Comparison of ENCODE assay signal across 14 cellular contexts in the genomic region with DNA sequence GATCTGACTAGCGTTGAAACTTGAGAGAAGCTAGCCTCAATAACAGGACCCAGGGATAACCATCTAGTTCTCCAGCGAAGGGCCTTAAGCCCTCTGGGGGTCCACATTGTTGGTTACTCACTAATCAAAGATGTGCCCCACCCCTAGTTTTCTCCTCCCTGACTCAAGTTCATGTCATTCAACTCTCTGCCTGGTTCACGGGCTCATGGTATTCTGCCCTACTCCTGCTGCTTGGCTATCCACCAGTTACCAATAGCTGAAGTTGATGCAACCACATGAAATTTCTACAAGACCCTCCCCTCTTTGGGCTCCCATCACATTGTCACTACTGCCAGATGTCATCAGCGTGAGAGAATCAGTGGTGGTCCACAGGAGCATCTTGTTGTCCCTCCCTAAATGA. TPM values are rescaled to one million over a fixed set of nuclear protein-coding genes. Genes with fewer than 3 reads are reported as not detected.
"Had no signal": no experiment of that assay in that cellular context is flagged by ENCODE, and none has a peak within 500 bp of the region (broad histone marks: within the 10 kb centered on the region; RNA-seq: fewer than 3 reads in every experiment).

No MANE protein-coding gene starts in this region.

RNA-seq across cellular contexts. Expression of a gene that starts 38.4 kb away (rescaled TPM):
- total RNA-seq: activated B cell treated with CpG ODN at 0.5 μM for 24 hours; activated CD4-positive, alpha-beta memory T cell treated with anti-CD3 and anti-CD28 coated beads for 36 hours; activated CD4-positive, alpha-beta memory T cell treated with anti-CD3 and anti-CD28 coated beads, Interleukin-2, amount 10 ng/mL, durations not matched to agents 7 days and 5 days; activated CD4-positive, alpha-beta T cell treated with anti-CD3 and anti-CD28 coated beads for 36 hours; activated CD4-positive, alpha-beta T cell treated with anti-CD3 and anti-CD28 coated beads, Interleukin-2, amount 10 ng/mL, durations not matched to agents 24 days and 14 days; activated CD4-positive, alpha-beta T cell treated with anti-CD3 and anti-CD28 coated beads, Interleukin-2, amount 10 ng/mL, durations not matched to agents 7 days and 5 days; activated CD8-positive, alpha-beta memory T cell treated with anti-CD3 and anti-CD28 coated beads for 36 hours; activated CD8-positive, alpha-beta memory T cell treated with anti-CD3 and anti-CD28 coated beads, Interleukin-2, amount 10 ng/mL, durations not matched to agents 7 days and 5 days; activated CD8-positive, alpha-beta T cell treated with anti-CD3 and anti-CD28 coated beads for 36 hours; activated CD8-positive, alpha-beta T cell treated with anti-CD3 and anti-CD28 coated beads, Interleukin-2, amount 10 ng/mL, durations not matched to agents 7 days and 5 days; T-cell; T-helper 1 cell treated with Interleukin-12 subunit alpha and Interleukin-12 subunit beta and Interleukin-4 antibody, amounts not matched to agents 30 ng/mL and 1 ng/mL, for 36 hours; T-helper 17 cell; T-helper 2 cell treated with Interferon-gamma antibody and Interleukin-4, amounts not matched to agents 100 ng/mL and 5 ng/mL, for 36 hours had no signal
